ENCODE assay signal across 21 cellular contexts in genomic region chr2:11625671-11626070, GRCh38.
DNase-seq lines count a peak whose midpoint lies in the region; ATAC-seq lines count a peak whose summit lies in the region.
"Had no signal": no experiment of that assay in that cellular context is flagged by ENCODE, and none has a peak within 500 bp of the region (broad histone marks: within the 10 kb centered on the region; RNA-seq: fewer than 3 reads in every experiment).

No MANE protein-coding gene starts in this region.

- peak; percentile 9 for DNase-seq in activated effector memory CD4-positive, alpha-beta T cell treated with anti-CD3 and anti-CD28 coated beads, Interleukin-2, amount 50 U/mL, for 16 hours
- DNase-seq in activated effector memory CD4-positive, alpha-beta T cell treated with Interleukin-2 at 50 U/mL for 16 hours, result no peak
- peak; percentile 12 for DNase-seq in stimulated activated CD4-positive, alpha-beta T cell treated with anti-CD3 and anti-CD28 coated beads, Interleukin-15, amount 100 ng/mL, for 24 hours
- no peak for DNase-seq in stimulated activated CD4-positive, alpha-beta T cell treated with anti-CD3 and anti-CD28 coated beads, Interleukin-12 subunit alpha, Interleukin-12 subunit beta, amount 100 ng/mL, for 4 hours
- DNase-seq in stimulated activated naive CD8-positive, alpha-beta T cell treated with anti-CD3 and anti-CD28 coated beads, Interleukin-15, Interleukin-2, amounts not matched to agents 100 U/mL and 50 U/mL, for 24 hours, result no peak
- no peak for DNase-seq in MV-4-11 (lab: John Stamatoyannopoulos, UW)
- DNase-seq: ACHN; BE2C; C1 segment of cervical spinal cord; CD4-positive, CD25-positive, alpha-beta regulatory T cell; CD8-positive, alpha-beta memory T cell; COR-L47; DMS 273 treated with DMSO at 0.1 percent for 48 hours; DMS53; DND-41; EL; GOT3; H7; HFFc6 had no signal

- ATAC-seq in stimulated activated naive CD8-positive, alpha-beta T cell treated with anti-CD3 and anti-CD28 coated beads, Interleukin-15, Interleukin-2, amounts not matched to agents 100 U/mL and 50 U/mL, for 24 hours, result peak; percentile 45
- ATAC-seq: GM12878, HCT116 had no signal

Comparison
In these comparisons a context has a peak if more than half of its experiments do, and no peak if none do; other contexts are left out.
1. DNase-seq: peak in activated effector memory CD4-positive, alpha-beta T cell treated with anti-CD3 and anti-CD28 coated beads, Interleukin-2, amount 50 U/mL, for 16 hours (single experiment) and stimulated activated CD4-positive, alpha-beta T cell treated with anti-CD3 and anti-CD28 coated beads, Interleukin-15, amount 100 ng/mL, for 24 hours (single experiment); none in activated effector memory CD4-positive, alpha-beta T cell treated with Interleukin-2 at 50 U/mL for 16 hours (single experiment), stimulated activated CD4-positive, alpha-beta T cell treated with anti-CD3 and anti-CD28 coated beads, Interleukin-12 subunit alpha, Interleukin-12 subunit beta, amount 100 ng/mL, for 4 hours (single experiment), stimulated activated naive CD8-positive, alpha-beta T cell treated with anti-CD3 and anti-CD28 coated beads, Interleukin-15, Interleukin-2, amounts not matched to agents 100 U/mL and 50 U/mL, for 24 hours (single experiment) and MV-4-11 (single experiment).